ENCODE assay signal across 24 cellular contexts in genomic region chr5:128036961-128037360, GRCh38. TPM values are rescaled to one million over a fixed set of nuclear protein-coding genes. Genes with fewer than 3 reads are reported as not detected.
DNase-seq lines count a peak whose midpoint lies in the region; ATAC-seq and TF ChIP-seq lines count a peak whose summit lies in the region.
"Had no signal": no experiment of that assay in that cellular context is flagged by ENCODE, and none has a peak within 500 bp of the region (broad histone marks: within the 10 kb centered on the region; RNA-seq: fewer than 3 reads in every experiment).

No MANE protein-coding gene starts in this region.

- no peak overlapping the region for H3K4me3 ChIP-seq in H7 (ENCODE audit: insufficient read depth, low read depth, low read length)
- H3K4me3 ChIP-seq in epithelial cell of proximal tubule (ENCODE audit: low read depth, low read length): no peak overlapping the region
- H3K4me3 ChIP-seq: BLaER1 treated with 17β-estradiol and CSF1 and Interleukin-3, amounts not matched to agents 10 nM and 100 nM; SJSA1 had no signal

- H3K4me3 Mint-ChIP-seq in stimulated activated naive B cell treated with anti-CD40 and anti-IgM and Interleukin-4, amounts not matched to agents 10 μg/mL and 1 μg/mL and 100 μg/mL, for 72 hours: no peak overlapping the region
- H3K4me3 Mint-ChIP-seq: activated T-helper 1 cell treated with anti-CD3 and anti-CD28 coated beads, Interleukin-12 subunit alpha, Interleukin-12 subunit beta, Interleukin-2, Interleukin-4 antibody, amounts not matched to agents 30 ng/mL and 10 ng/mL and 1 ng/mL, durations not matched to agents 14 hours and 24 hours and 36 hours; natural killer cell treated with Interleukin-12 subunit alpha and Interleukin-12 subunit beta and Interleukin-15 and Interleukin-18, amount 100 ng/mL, for 72 hours had no signal

- no peaks in the 10 kb centered on the region for H3K36me3 ChIP-seq in H7 (replicated peaks; ENCODE audit: control insufficient read depth, insufficient read depth, low read length)

- POLR2A ChIA-PET in RWPE1 (lab: Yijun Ruan, JAX; ENCODE audit: low non-redundant PET): no interaction called here

- H3K9me3 Mint-ChIP-seq in stimulated activated naive B cell treated with anti-CD40 and anti-IgM and Interleukin-4, amounts not matched to agents 10 μg/mL and 1 μg/mL and 100 μg/mL, for 72 hours: peaks cover 7% of the 10 kb centered on the region in 2 donors
- H3K9me3 Mint-ChIP-seq: activated T-helper 1 cell treated with anti-CD3 and anti-CD28 coated beads, Interleukin-12 subunit alpha, Interleukin-12 subunit beta, Interleukin-2, Interleukin-4 antibody, amounts not matched to agents 30 ng/mL and 10 ng/mL and 1 ng/mL, durations not matched to agents 14 hours and 24 hours and 36 hours had no signal

- CTCF ChIA-PET in RWPE1 (lab: Yijun Ruan, JAX): no interaction called here

- no peaks in the 10 kb centered on the region for H3K27me3 ChIP-seq in H7 (ENCODE audit: control insufficient read depth, insufficient read depth, low read length)
- H3K27me3 ChIP-seq: BLaER1 treated with 17β-estradiol and CSF1 and Interleukin-3, amounts not matched to agents 10 nM and 100 nM; SJSA1 had no signal

- DNase-seq in H7 (peak; percentile 1), RWPE1 (ENCODE audit: low spot score) (peak; percentile 31), epithelial cell of proximal tubule (ENCODE audit: low read depth) (peak; percentile 13), renal cortical epithelial cell (ENCODE audit: low read depth) (peak; percentile 80)
- DNase-seq in stimulated activated naive B cell treated with anti-CD40 and anti-IgM and Interleukin-4, amounts not matched to agents 10 μg/mL and 1 μg/mL and 100 μg/mL, for 72 hours: no peak
- DNase-seq: central memory CD4-positive, alpha-beta T cell; effector CD4-positive, alpha-beta T cell; GDM1; hypothalamus; mesenchymal stem cell; MM.1S; NCI-H187 treated with DMSO at 0.1 percent for 48 hours; NCI-H510A treated with DMSO at 0.1 percent for 48 hours; posterior cingulate gyrus; small intestine; stimulated activated CD4-positive, alpha-beta T cell treated with anti-CD3 and anti-CD28 coated beads, Interleukin-4, amount 100 ng/mL, for 4 hours; T-helper 2 cell had no signal

- no peak overlapping the region for H3K27ac Mint-ChIP-seq in stimulated activated naive B cell treated with anti-CD40 and anti-IgM and Interleukin-4, amounts not matched to agents 10 μg/mL and 1 μg/mL and 100 μg/mL, for 72 hours
- H3K27ac Mint-ChIP-seq: activated T-helper 1 cell treated with anti-CD3 and anti-CD28 coated beads, Interleukin-12 subunit alpha, Interleukin-12 subunit beta, Interleukin-2, Interleukin-4 antibody, amounts not matched to agents 30 ng/mL and 10 ng/mL and 1 ng/mL, durations not matched to agents 14 hours and 24 hours and 36 hours; natural killer cell treated with Interleukin-12 subunit alpha and Interleukin-12 subunit beta and Interleukin-15 and Interleukin-18, amount 100 ng/mL, for 72 hours had no signal

- peaks cover 15 to 19% of the 10 kb centered on the region in 2 donors for H3K4me1 Mint-ChIP-seq in stimulated activated naive B cell treated with anti-CD40 and anti-IgM and Interleukin-4, amounts not matched to agents 10 μg/mL and 1 μg/mL and 100 μg/mL, for 72 hours

- TF ChIP-seq CTCF in RWPE1 (conservative IDR thresholded peaks at IDR 0.05; ENCODE audit: low read depth) (no peak), epithelial cell of proximal tubule (conservative IDR thresholded peaks at IDR 0.05; ENCODE audit: low read depth, low read length) (no peak)

- H3K27me3 Mint-ChIP-seq in stimulated activated naive B cell treated with anti-CD40 and anti-IgM and Interleukin-4, amounts not matched to agents 10 μg/mL and 1 μg/mL and 100 μg/mL, for 72 hours: no peaks in the 10 kb centered on the region
- H3K27me3 Mint-ChIP-seq: natural killer cell treated with Interleukin-12 subunit alpha and Interleukin-12 subunit beta and Interleukin-15 and Interleukin-18, amount 100 ng/mL, for 72 hours had no signal

- peaks cover 25 to 27% of the 10 kb centered on the region in 2 donors for H3K36me3 Mint-ChIP-seq in stimulated activated naive B cell treated with anti-CD40 and anti-IgM and Interleukin-4, amounts not matched to agents 10 μg/mL and 1 μg/mL and 100 μg/mL, for 72 hours
- H3K36me3 Mint-ChIP-seq: natural killer cell treated with Interleukin-12 subunit alpha and Interleukin-12 subunit beta and Interleukin-15 and Interleukin-18, amount 100 ng/mL, for 72 hours had no signal

- H3K27ac ChIP-seq in RWPE1: no peak overlapping the region
- H3K27ac ChIP-seq: BLaER1 treated with 17β-estradiol and CSF1 and Interleukin-3, amounts not matched to agents 10 nM and 100 nM; SJSA1 had no signal

- ATAC-seq in GM21526 (IDR thresholded peaks at IDR 0.05; ENCODE audit: low FRiP score, unreplicated experiment) (no peak), HG03196 (IDR thresholded peaks at IDR 0.05; ENCODE audit: unreplicated experiment) (no peak)
- no peak for ATAC-seq in stimulated activated naive B cell treated with anti-CD40 and anti-IgM and Interleukin-4, amounts not matched to agents 10 μg/mL and 1 μg/mL and 100 μg/mL, for 72 hours (replicated peaks)
- ATAC-seq: activated CD4-positive, CD25-positive, alpha-beta regulatory T cell treated with anti-CD3 and anti-CD28 coated beads, Interleukin-2, amount 50 U/mL, for 24 hours; natural killer cell treated with Interleukin-12 subunit alpha and Interleukin-12 subunit beta and Interleukin-15 and Interleukin-18, amount 100 ng/mL, for 72 hours had no signal

RNA-seq across cellular contexts. Expression of gene SLC12A2, which starts 46.6 kb away (rescaled TPM):
- 5.4 and 6.5 TPM in 2 replicates for total RNA-seq in H7 (2014; rRNA removed; shearing (Covaris generic))
- 14.2 and 14.3 TPM in 2 replicates for total RNA-seq in epithelial cell of proximal tubule
- 31.6 and 41.3 TPM in 2 replicates for total RNA-seq in renal cortical epithelial cell
